Comparison of ENCODE assay signal across 8 cellular contexts in genomic region chr9:72365525-72366256, GRCh38. TPM values are rescaled to one million over a fixed set of nuclear protein-coding genes. Genes with fewer than 3 reads are reported as not detected.
A peak's percentile ranks its signal among the peaks of the same experiment; 100 is the strongest.
DNase-seq lines count a peak whose midpoint lies in the region; ATAC-seq and TF ChIP-seq lines count a peak whose summit lies in the region.

No MANE protein-coding gene starts in this region.

- H3K4me1 Mint-ChIP-seq in activated CD4-positive, alpha-beta T cell treated with anti-CD3 and anti-CD28 coated beads, Interleukin-2, amount 10 ng/mL, durations not matched to agents 24 days and 14 days = peaks cover 28% of the 10 kb centered on the region

- DNase-seq in NCI-H2227 (lab: John Stamatoyannopoulos, UW; ENCODE audit: unreplicated experiment) (peak; percentile 72), coronary artery (ENCODE audit: low spot score) (peak; percentile 98), kidney tubule cell (ENCODE audit: low spot score) (peak; percentile 86)
- DNase-seq in activated CD4-positive, alpha-beta T cell treated with anti-CD3 and anti-CD28 coated beads, Interleukin-2, amount 10 ng/mL, durations not matched to agents 24 days and 14 days = peak; percentile 89
- DNase-seq in stimulated activated CD4-positive, alpha-beta T cell treated with anti-CD3 and anti-CD28 coated beads, Interleukin-15, amount 100 ng/mL, for 24 hours = peak; percentile 70

- TF ChIP-seq CTCF in 22Rv1 (IDR thresholded peaks at IDR 0.05) (no peak), coronary artery (IDR thresholded peaks at IDR 0.05) (no peak)

- H3K27ac ChIP-seq in 22Rv1 = peak overlapping the region; percentile 99
- H3K27ac ChIP-seq in coronary artery = peak overlapping the region; percentile 99

- intact Hi-C loops in activated CD4-positive, alpha-beta T cell treated with anti-CD3 and anti-CD28 coated beads, Interleukin-2, amount 10 ng/mL, durations not matched to agents 24 days and 14 days (cut with micrococcal nuclease) = loop anchor here (1.0 to 10.0 kb wide), 8 partner anchors 23 to 1951 kb away; partner anchors contain the start of genes ABHD17B, C9orf85, CEMIP2 and KLF9

- H3K9me3 Mint-ChIP-seq in activated CD4-positive, alpha-beta T cell treated with anti-CD3 and anti-CD28 coated beads, Interleukin-2, amount 10 ng/mL, durations not matched to agents 24 days and 14 days = no peaks in the 10 kb centered on the region

- peak overlapping the region; percentile 91 for H3K4me3 Mint-ChIP-seq in activated CD4-positive, alpha-beta T cell treated with anti-CD3 and anti-CD28 coated beads, Interleukin-2, amount 10 ng/mL, durations not matched to agents 24 days and 14 days

- H3K27ac Mint-ChIP-seq in activated CD4-positive, alpha-beta T cell treated with anti-CD3 and anti-CD28 coated beads, Interleukin-2, amount 10 ng/mL, durations not matched to agents 24 days and 14 days = peak overlapping the region; percentile 96

- H3K36me3 Mint-ChIP-seq in activated CD4-positive, alpha-beta T cell treated with anti-CD3 and anti-CD28 coated beads, Interleukin-2, amount 10 ng/mL, durations not matched to agents 24 days and 14 days (ENCODE audit: low read depth) = peaks cover 20% of the 10 kb centered on the region

- no peaks in the 10 kb centered on the region for H3K27me3 Mint-ChIP-seq in activated CD4-positive, alpha-beta T cell treated with anti-CD3 and anti-CD28 coated beads, Interleukin-2, amount 10 ng/mL, durations not matched to agents 24 days and 14 days

- ATAC-seq in GM18511 (IDR thresholded peaks at IDR 0.05; ENCODE audit: unreplicated experiment) (peak; percentile 46), HG03066 (IDR thresholded peaks at IDR 0.05; ENCODE audit: low read depth, unreplicated experiment) (peak; percentile 33)

- peak overlapping the region; percentile 95 for H3K4me3 ChIP-seq in coronary artery

RNA-seq across cellular contexts. Expression of gene ZFAND5, which starts 0.7 kb away (rescaled TPM):
- total RNA-seq in activated CD4-positive, alpha-beta T cell treated with anti-CD3 and anti-CD28 coated beads, Interleukin-2, amount 10 ng/mL, durations not matched to agents 24 days and 14 days = 115 and 121 TPM in 2 replicates

Comparison
In these comparisons a context has a peak if more than half of its experiments do, and no peak if none do; other contexts are left out.
1. Peak in every context shown above with its lines: DNase-seq, ATAC-seq, H3K4me3 ChIP-seq and H3K27ac ChIP-seq.